ENCODE assay signal across 1 cellular context in genomic region chr9:109399258-109399767, GRCh38.
TF ChIP-seq lines count a peak whose summit lies in the region.

No MANE protein-coding gene starts in this region.

TF ChIP-seq in GM23338, 12 proteins besides CTCF, POLR2A, EP300 and RAD21 (continued from another document):
- TF ChIP-seq ZNF331 (CRISPR knock-in tag; IDR thresholded peaks at IDR 0.05; ENCODE audit: low read depth) (no peak), JUNB (IDR thresholded peaks at IDR 0.05; ENCODE audit: unreplicated experiment) (no peak), ZNF114 (CRISPR knock-in tag; IDR thresholded peaks at IDR 0.05) (no peak), STAT1 (IDR thresholded peaks at IDR 0.05; ENCODE audit: unreplicated experiment) (no peak), CREB1 (CRISPR knock-in tag; IDR thresholded peaks at IDR 0.05; ENCODE audit: low read depth) (no peak), ETS1 (IDR thresholded peaks at IDR 0.05) (no peak)
TF ChIP-seq in GM23338: peak in this region for 0.
